In the genomic region with DNA sequence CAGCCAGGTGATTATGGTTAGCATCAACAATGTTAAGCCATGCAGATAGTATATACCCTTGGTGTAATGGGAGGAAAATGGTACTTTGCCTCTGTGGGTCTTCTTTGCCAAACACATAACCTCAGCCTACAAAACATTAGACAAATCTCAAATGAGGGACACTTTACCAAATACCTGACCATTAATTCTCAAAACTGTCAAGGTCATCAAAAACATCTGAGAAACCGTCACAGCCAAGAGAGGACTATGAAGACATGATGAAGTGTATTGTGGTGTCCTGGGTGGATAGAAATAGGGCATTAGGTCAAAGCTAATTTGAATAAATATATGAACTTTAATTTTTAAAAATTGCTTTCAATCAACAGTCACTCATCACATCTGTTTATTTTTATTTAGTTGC, we compare ENCODE assay signal across 29 cellular contexts.
"Had no signal": no experiment of that assay in that cellular context is flagged by ENCODE, and none has a peak within 500 bp of the region (broad histone marks: within the 10 kb centered on the region; RNA-seq: fewer than 3 reads in every experiment).

No MANE protein-coding gene starts in this region.

- H3K36me3 ChIP-seq: neutrophil, ovary, spleen, stomach, thoracic aorta, thyroid gland, tibial nerve, upper lobe of left lung, vagina had no signal

- ATAC-seq: naive thymus-derived CD8-positive, alpha-beta T cell; natural killer cell treated with Interleukin-12 subunit alpha and Interleukin-12 subunit beta and Interleukin-15 and Interleukin-18, amount 100 ng/mL, for 72 hours; psoas muscle; right cardiac atrium; sciatic nerve; stimulated activated memory B cell treated with anti-CD40 and anti-IgM and Interleukin-4, amounts not matched to agents 10 μg/mL and 1 μg/mL and 100 μg/mL, for 72 hours had no signal

- H3K4me3 ChIP-seq: ovary, psoas muscle, skin epidermis, smooth muscle cell, spleen, stomach, thoracic aorta, thyroid gland, tibial nerve, upper lobe of left lung, vagina had no signal

- FAIRE-seq: urothelium cell line had no signal

- H3K27ac ChIP-seq: neutrophil, ovary, parathyroid adenoma, psoas muscle, skin epidermis, spleen, stomach, thoracic aorta, thyroid gland, tibial nerve, upper lobe of left lung, vagina had no signal

- H3K4me1 ChIP-seq: parathyroid adenoma, psoas muscle, spleen, stomach, thyroid gland, upper lobe of left lung, vagina had no signal

- DNase-seq: naive thymus-derived CD8-positive, alpha-beta T cell; nephron progenitor cell; nucleus accumbens; ovary; posterior cingulate gyrus; psoas muscle; right cardiac atrium; spleen; stimulated activated CD4-positive, alpha-beta T cell treated with anti-CD3 and anti-CD28 coated beads, Interleukin-12 subunit alpha, Interleukin-12 subunit beta, amount 100 ng/mL, for 4 hours; stimulated activated CD4-positive, alpha-beta T cell treated with anti-CD3 and anti-CD28 coated beads, Interleukin-1b, Interleukin-23, amount 100 ng/mL, for 48 hours; stimulated activated CD4-positive, alpha-beta T cell treated with anti-CD3 and anti-CD28 coated beads, Interleukin-4, amount 100 ng/mL, for 1 hour; stimulated activated CD4-positive, alpha-beta T cell treated with anti-CD3 and anti-CD28 coated beads, Interleukin-4, amount 100 ng/mL, for 4 hours; stimulated activated CD8-positive, alpha-beta memory T cell treated with anti-CD3 and anti-CD28 coated beads, Interleukin-4, amount 100 ng/mL, for 48 hours; stimulated activated naive CD4-positive, alpha-beta T cell treated with Interleukin-2 at 50 U/mL for 16 hours; stomach; thyroid gland; trophoblast cell; upper lobe of left lung had no signal

- H3K4me2 ChIP-seq: smooth muscle cell had no signal

- H3K79me2 ChIP-seq: parathyroid adenoma had no signal

- H3K9me3 ChIP-seq: neutrophil, ovary, psoas muscle, thoracic aorta, thyroid gland, tibial nerve, upper lobe of left lung, vagina had no signal

- H3K27me3 ChIP-seq: neutrophil, ovary, spleen, stomach, thyroid gland, tibial nerve, upper lobe of left lung, vagina had no signal

- H2AFZ ChIP-seq: parathyroid adenoma had no signal

- H3K9ac ChIP-seq: parathyroid adenoma had no signal
